20 cellular contexts compared by ENCODE assay signal in the genomic region with DNA sequence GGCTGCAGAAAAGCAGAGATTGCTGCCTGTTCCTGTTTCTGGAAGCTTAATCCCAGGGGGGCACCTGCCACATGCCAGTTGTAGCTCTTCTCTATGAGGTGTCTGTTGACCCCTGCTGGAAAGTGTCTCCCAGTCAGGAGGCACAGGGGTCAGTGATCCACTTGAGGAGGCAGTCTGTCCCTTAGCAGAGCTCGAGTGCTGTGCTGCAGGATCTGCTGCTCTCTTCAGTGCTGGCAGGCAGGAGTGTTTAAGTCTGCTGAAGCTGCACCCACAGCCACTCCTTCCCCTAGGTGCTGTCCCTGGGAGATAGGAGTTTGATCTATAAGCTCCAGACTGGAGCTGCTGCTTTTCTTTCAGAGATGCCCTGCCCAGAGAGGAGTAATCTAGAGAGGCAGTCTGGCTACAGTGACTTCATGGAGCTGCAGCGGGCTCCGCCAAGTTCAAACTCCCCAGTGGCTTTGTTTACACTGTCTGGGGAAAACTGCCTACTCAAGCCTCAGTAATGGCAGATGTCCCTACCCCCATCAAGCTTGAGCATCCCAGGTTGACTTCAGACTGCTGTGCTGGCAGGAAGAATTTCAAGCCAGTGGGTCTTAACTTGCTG. TPM values are rescaled to one million over a fixed set of nuclear protein-coding genes. Genes with fewer than 3 reads are reported as not detected.
DNase-seq lines count a peak whose midpoint lies in the region; ATAC-seq and TF ChIP-seq lines count a peak whose summit lies in the region.
"Had no signal": no experiment of that assay in that cellular context is flagged by ENCODE, and none has a peak within 500 bp of the region (broad histone marks: within the 10 kb centered on the region; RNA-seq: fewer than 3 reads in every experiment).

No MANE protein-coding gene starts in this region.

- H3K27me3 ChIP-seq in hepatocyte (no peaks in the 10 kb centered on the region), BE2C (no peaks in the 10 kb centered on the region)

- no peak overlapping the region for H3K4me3 ChIP-seq in hepatocyte
- no peak overlapping the region for H3K4me3 ChIP-seq in BE2C (ENCODE audit: low read depth, low read length)
- H3K4me3 ChIP-seq: GM12878, GM23338 had no signal

- H3K4me2 ChIP-seq in hepatocyte = no peak overlapping the region
- H3K4me2 ChIP-seq: GM23338 had no signal

- no peaks in the 10 kb centered on the region for H3K36me3 ChIP-seq in hepatocyte (replicated peaks; ENCODE audit: insufficient read depth, low read depth)
- no peaks in the 10 kb centered on the region for H3K36me3 ChIP-seq in BE2C

- H3K9me3 ChIP-seq in hepatocyte (ENCODE audit: low read depth) = no peaks in the 10 kb centered on the region
- H3K9me3 ChIP-seq in BE2C = no peaks in the 10 kb centered on the region
- H3K9me3 ChIP-seq: Caco-2 had no signal

- H3K27ac ChIP-seq in hepatocyte = no peak overlapping the region
- H3K27ac ChIP-seq: C4-2B, HL-60 had no signal

- peak; percentile 8 for DNase-seq in NCI-H748 (lab: John Stamatoyannopoulos, UW; ENCODE audit: unreplicated experiment)
- DNase-seq in NCI-H748 treated with DMSO at 0.1 percent for 48 hours (lab: John Stamatoyannopoulos, UW) = no peak
- DNase-seq in NCI-H524 treated with DMSO at 0.1 percent for 48 hours (lab: John Stamatoyannopoulos, UW) = peak; percentile 24
- peak; percentile 22 for DNase-seq in SK-N-DZ (ENCODE audit: low spot score)
- peak; percentile 16 for DNase-seq in hepatocyte (ENCODE audit: low spot score)
- DNase-seq in BE2C = no peak
- DNase-seq: ACHN; Caco-2; CD4-positive, alpha-beta T cell; DMS53; DND-41; EL; HCEC 1CT; IMR-90; KBM-7 had no signal

- no peaks in the 10 kb centered on the region for H3K9me2 ChIP-seq in hepatocyte (replicated peaks; ENCODE audit: insufficient read depth)

- no peak for ATAC-seq in HG03378 (IDR thresholded peaks at IDR 0.05; ENCODE audit: unreplicated experiment)
- ATAC-seq: GM12878, GM23338 had no signal

- H3K4me1 ChIP-seq in hepatocyte (ENCODE audit: insufficient read depth) = no peaks in the 10 kb centered on the region
- no peaks in the 10 kb centered on the region for H3K4me1 ChIP-seq in BE2C
- H3K4me1 ChIP-seq: Caco-2 had no signal

- 58% methylated on average over 3 of the region's 3 CpGs for WGBS in hepatocyte (ENCODE audit: low lambda C conversion rate, missing lambda C conversion rate)

- TF ChIP-seq CTCF in hepatocyte (IDR thresholded peaks at IDR 0.05; ENCODE audit: poor library complexity) = no peak
- no peak for TF ChIP-seq CTCF in BE2C (IDR thresholded peaks at IDR 0.05; ENCODE audit: low read depth, low read length)

- no peak overlapping the region for H2AFZ ChIP-seq in hepatocyte
- H2AFZ ChIP-seq: GM23338 had no signal

- no peaks in the 10 kb centered on the region for H4K20me1 ChIP-seq in hepatocyte (ENCODE audit: insufficient read depth, poor library complexity, severe bottlenecking)

- no peaks in the 10 kb centered on the region for H3K79me2 ChIP-seq in hepatocyte

RNA-seq across cellular contexts. Expression of a gene that starts 57.6 kb away (rescaled TPM):
- polyA plus RNA-seq in SK-N-DZ (2014; cell fraction: cytosol; rRNA removed) = 4.4 and 8.9 TPM in 2 replicates
- polyA plus RNA-seq in SK-N-DZ (2014; cell fraction: nucleus; rRNA removed) = 14.7 and 19.6 TPM in 2 replicates
- total RNA-seq in hepatocyte = 50.7 and 57.4 TPM in 2 replicates
- 25.7 and 29.2 TPM in 2 replicates for polyA plus RNA-seq in hepatocyte
- 1.7 TPM for polyA plus RNA-seq in BE2C (2012; ENCODE audit: insufficient read depth, insufficient read length, low read depth)

Comparison
In these comparisons a context has a peak if more than half of its experiments do, and no peak if none do; other contexts are left out.
1. DNase-seq: peak in NCI-H748 (single experiment), NCI-H524 treated with DMSO at 0.1 percent for 48 hours (single experiment), SK-N-DZ (single experiment) and hepatocyte (single experiment); none in NCI-H748 treated with DMSO at 0.1 percent for 48 hours (single experiment) and BE2C (single experiment).